12 cellular contexts compared by ENCODE assay signal in the genomic region with DNA sequence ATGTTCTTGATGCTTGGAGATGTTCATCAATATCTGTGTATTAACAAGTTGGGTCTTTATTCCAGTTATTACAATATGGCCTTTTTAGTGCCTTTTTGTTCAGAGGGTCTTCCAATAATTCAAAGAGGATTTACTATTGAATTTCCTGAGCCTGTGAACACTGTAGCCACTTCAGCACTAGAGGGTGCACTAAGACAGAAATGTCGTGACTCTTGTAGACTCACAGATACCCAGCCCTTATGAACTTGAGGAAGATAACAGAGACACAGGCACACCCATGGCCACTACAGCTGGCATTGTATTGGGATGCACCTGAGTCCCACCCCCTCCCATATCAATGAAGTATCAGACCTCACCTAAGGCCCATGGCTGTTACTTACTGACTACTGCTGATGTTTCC. TPM values are rescaled to one million over a fixed set of nuclear protein-coding genes. Genes with fewer than 3 reads are reported as not detected.
DNase-seq lines count a peak whose midpoint lies in the region; ATAC-seq, FAIRE-seq and TF ChIP-seq lines count a peak whose summit lies in the region.
"Had no signal": no experiment of that assay in that cellular context is flagged by ENCODE, and none has a peak within 500 bp of the region (broad histone marks: within the 10 kb centered on the region; RNA-seq: fewer than 3 reads in every experiment).

No MANE protein-coding gene starts in this region.

- no peak overlapping the region for H3K27ac Mint-ChIP-seq in CD8-positive, alpha-beta memory T cell
- no peak overlapping the region for H3K27ac Mint-ChIP-seq in activated naive CD4-positive, alpha-beta T cell treated with anti-CD3 and anti-CD28 coated beads, Interleukin-2, amount 10 ng/mL, durations not matched to agents 7 days and 5 days

- CTCF ChIA-PET in Panc1 (lab: Charles Lee) = no interaction called here
- CTCF ChIA-PET in CD8-positive, alpha-beta memory T cell (lab: Charles Lee) = no interaction called here
- CTCF ChIA-PET in activated naive CD4-positive, alpha-beta T cell treated with anti-CD3 and anti-CD28 coated beads, Interleukin-2, amount 10 ng/mL, durations not matched to agents 7 days and 5 days (lab: Charles Lee) = no interaction called here

- H3K27me3 Mint-ChIP-seq in CD8-positive, alpha-beta memory T cell = peaks cover 0 to 3% of the 10 kb centered on the region in 2 donors
- H3K27me3 Mint-ChIP-seq in activated naive CD4-positive, alpha-beta T cell treated with anti-CD3 and anti-CD28 coated beads, Interleukin-2, amount 10 ng/mL, durations not matched to agents 7 days and 5 days = no peaks in the 10 kb centered on the region

- H3K36me3 Mint-ChIP-seq in CD8-positive, alpha-beta memory T cell = no peaks in the 10 kb centered on the region
- no peaks in the 10 kb centered on the region for H3K36me3 Mint-ChIP-seq in activated naive CD4-positive, alpha-beta T cell treated with anti-CD3 and anti-CD28 coated beads, Interleukin-2, amount 10 ng/mL, durations not matched to agents 7 days and 5 days

- ATAC-seq in Panc1 (peak; percentile 69; the same call in 1 of the 2 replicates), GM21447 (IDR thresholded peaks at IDR 0.05; ENCODE audit: unreplicated experiment) (no peak)

- DNase-seq in COR-L47 (lab: John Stamatoyannopoulos, UW) = peak; percentile 24
- DNase-seq in HuH-7 (ENCODE audit: low spot score) = peak; percentile 5
- peak; percentile 17 for DNase-seq in Panc1 (ENCODE audit: low read depth, low spot score)
- no peak for DNase-seq in keratinocyte (ENCODE audit: low read depth, low spot score)
- DNase-seq in CD8-positive, alpha-beta memory T cell = no peak
- no peak for DNase-seq in NK-92 (lab: John Stamatoyannopoulos, UW; ENCODE audit: unreplicated experiment)
- no peak for DNase-seq in activated naive CD4-positive, alpha-beta T cell treated with anti-CD3 and anti-CD28 coated beads, Interleukin-2, amount 10 ng/mL, durations not matched to agents 7 days and 5 days
- DNase-seq: activated effector memory CD4-positive, alpha-beta T cell treated with Interleukin-2 at 50 U/mL for 16 hours; erythroblast; T-helper 2 cell had no signal

- POLR2A ChIA-PET in Panc1 (lab: Charles Lee) = no interaction called here
- POLR2A ChIA-PET in CD8-positive, alpha-beta memory T cell (lab: Charles Lee) = no interaction called here

- H3K27ac ChIP-seq in Panc1 (ENCODE audit: low read length) (no peak overlapping the region), keratinocyte (ENCODE audit: control insufficient read depth, insufficient read depth, low read length) (no peak overlapping the region)
- no peak overlapping the region for H3K27ac ChIP-seq in CD8-positive, alpha-beta memory T cell (ENCODE audit: low read depth, low read length)

- H3K4me3 ChIP-seq in Panc1 (ENCODE audit: low read depth in 2 of 2, low read length in 2 of 2) (no peak overlapping the region), keratinocyte (ENCODE audit: control insufficient read depth in 2 of 3, extremely low read depth in 1 of 3, insufficient read depth in 2 of 3, low read depth in 1 of 3, low read length in 3 of 3) (no peak overlapping the region)
- no peak overlapping the region for H3K4me3 ChIP-seq in CD8-positive, alpha-beta memory T cell (ENCODE audit: low read length)

- H3K9me3 Mint-ChIP-seq in CD8-positive, alpha-beta memory T cell = peaks cover 0 to 2% (median 0%) of the 10 kb centered on the region in 5 donors
- no peaks in the 10 kb centered on the region for H3K9me3 Mint-ChIP-seq in activated naive CD4-positive, alpha-beta T cell treated with anti-CD3 and anti-CD28 coated beads, Interleukin-2, amount 10 ng/mL, durations not matched to agents 7 days and 5 days

- dilution Hi-C loops in keratinocyte (cut with MboI; ENCODE audit: extremely low pct_ligation_motif_present, low sequenced_read_pairs) = no loop called here

- H3K79me2 ChIP-seq in keratinocyte (ENCODE audit: control insufficient read depth, insufficient read depth, low read length) = no peaks in the 10 kb centered on the region

- H3K27me3 ChIP-seq in Panc1 (ENCODE audit: control insufficient read depth, insufficient read depth, low read length) = no peaks in the 10 kb centered on the region
- H3K27me3 ChIP-seq in keratinocyte (ENCODE audit: control insufficient read depth, extremely low read depth, insufficient read depth, low read length) = no peaks in the 10 kb centered on the region
- H3K27me3 ChIP-seq in CD8-positive, alpha-beta memory T cell (ENCODE audit: insufficient read depth, low read length, poor library complexity, severe bottlenecking) = no peaks in the 10 kb centered on the region

- H3K36me3 ChIP-seq in Panc1 (ENCODE audit: control insufficient read depth, insufficient read depth, low read length) = no peaks in the 10 kb centered on the region
- no peaks in the 10 kb centered on the region for H3K36me3 ChIP-seq in keratinocyte (ENCODE audit: control insufficient read depth in 2 of 2, extremely low read depth in 1 of 2, insufficient read depth in 2 of 2, low read length in 2 of 2)
- H3K36me3 ChIP-seq in CD8-positive, alpha-beta memory T cell (ENCODE audit: insufficient read depth, low read length) = no peaks in the 10 kb centered on the region

- H4K20me1 ChIP-seq in keratinocyte (ENCODE audit: control insufficient read depth, extremely low read depth, insufficient read depth, low read length) = no peaks in the 10 kb centered on the region

- intact Hi-C loops in Panc1 (cut with micrococcal nuclease; ENCODE audit: unreplicated experiment) = loop anchor here (5.0 kb wide), 2 partner anchors 411 to 871 kb away; no protein-coding TSS in a partner anchor

- H2AFZ ChIP-seq in keratinocyte (ENCODE audit: control insufficient read depth, low read length) = no peak overlapping the region

- no peak overlapping the region for H3K4me2 ChIP-seq in keratinocyte (ENCODE audit: control insufficient read depth, extremely low read depth, insufficient read depth, low read depth, low read length)

- no peak for FAIRE-seq in keratinocyte (lab: Jason Lieb, UNC)

- peak; percentile 55; the same call in 1 of the 2 replicates for TF ChIP-seq CTCF in Panc1 (IDR thresholded peaks at IDR 0.05)
- TF ChIP-seq CTCF in keratinocyte (optimal IDR thresholded peaks at IDR 0.05 in 1 of 3, IDR thresholded peaks at IDR 0.05 in 1 of 3, conservative IDR thresholded peaks at IDR 0.05 in 1 of 3; ENCODE audit: extremely low read depth in 1 of 3, insufficient read depth in 2 of 3, low read length in 3 of 3) = peak; percentile 16 to 50 (median 40)

- H3K9me3 ChIP-seq in Panc1 (ENCODE audit: control insufficient read depth, insufficient read depth, low read depth, low read length) = no peaks in the 10 kb centered on the region
- H3K9me3 ChIP-seq in keratinocyte (ENCODE audit: control insufficient read depth, low read depth, low read length) = peaks cover 2% of the 10 kb centered on the region
- no peaks in the 10 kb centered on the region for H3K9me3 ChIP-seq in CD8-positive, alpha-beta memory T cell (ENCODE audit: low read length)

- no peaks in the 10 kb centered on the region for H3K4me1 Mint-ChIP-seq in CD8-positive, alpha-beta memory T cell
- H3K4me1 Mint-ChIP-seq in activated naive CD4-positive, alpha-beta T cell treated with anti-CD3 and anti-CD28 coated beads, Interleukin-2, amount 10 ng/mL, durations not matched to agents 7 days and 5 days = no peaks in the 10 kb centered on the region

- in situ Hi-C loops in Panc1 (cut with HindIII; ENCODE audit: low pct_unique_long_range_greater_than_20kb, low sequenced_read_pairs) = no loop called here

- H3K4me1 ChIP-seq in Panc1 (ENCODE audit: control insufficient read depth, insufficient read depth, low read length) (no peaks in the 10 kb centered on the region), keratinocyte (ENCODE audit: control insufficient read depth, extremely low read depth, insufficient read depth, low read length) (no peaks in the 10 kb centered on the region)
- no peaks in the 10 kb centered on the region for H3K4me1 ChIP-seq in CD8-positive, alpha-beta memory T cell (ENCODE audit: insufficient read depth, low read length)

- H3K9ac ChIP-seq in keratinocyte (ENCODE audit: control insufficient read depth, extremely low read depth, insufficient read depth, low read length) = no peak overlapping the region

- H3K9me1 ChIP-seq in keratinocyte (ENCODE audit: control insufficient read depth, extremely low read depth, insufficient read depth, low read length) = no peaks in the 10 kb centered on the region

- H3K4me3 Mint-ChIP-seq in CD8-positive, alpha-beta memory T cell = no peak overlapping the region
- H3K4me3 Mint-ChIP-seq in activated naive CD4-positive, alpha-beta T cell treated with anti-CD3 and anti-CD28 coated beads, Interleukin-2, amount 10 ng/mL, durations not matched to agents 7 days and 5 days = no peak overlapping the region

- no TSS peak for BruUV-seq in Panc1 (replicated peaks; lab: Mats Ljungman, UMichigan)

RNA-seq across cellular contexts. Expression of gene ACTRT1, which starts 54.4 kb away (rescaled TPM):
- total RNA-seq in Panc1 (2021; ENCODE audit: unreplicated experiment) = not detected
- not detected for polyA plus RNA-seq in Panc1 (2012; ENCODE audit: insufficient read length)
- not detected in 3 replicates for polyA plus RNA-seq in keratinocyte
- not detected for polyA plus RNA-seq in keratinocyte (2011; ENCODE audit: low read depth)
- not detected in 2 replicates for polyA plus RNA-seq in keratinocyte (2011; cell fraction: cytosol; rRNA removed)
- polyA plus RNA-seq in keratinocyte (2011; cell fraction: nucleus; rRNA removed) = not detected in 2 replicates
- not detected in 2 replicates for polyA plus RNA-seq in keratinocyte (2012; ENCODE audit: low replicate concordance)
- not detected in 3 replicates for polyA minus RNA-seq in keratinocyte
- polyA minus RNA-seq in keratinocyte (2011; cell fraction: cytosol; rRNA and poly(A)+ RNA removed) = not detected
- polyA minus RNA-seq in keratinocyte (2011; cell fraction: nucleus; rRNA and poly(A)+ RNA removed) = not detected in 2 replicates
- not detected for total RNA-seq in CD8-positive, alpha-beta memory T cell
- not detected for polyA plus RNA-seq in CD8-positive, alpha-beta memory T cell
- total RNA-seq: Daoy had no signal

Comparison
In these comparisons a context has a peak if more than half of its experiments do, and no peak if none do; other contexts are left out.
1. DNase-seq: peak in COR-L47 (single experiment), HuH-7 (single experiment) and Panc1 (single experiment); none in keratinocyte (single experiment), CD8-positive, alpha-beta memory T cell (0 of 5), NK-92 (single experiment) and activated naive CD4-positive, alpha-beta T cell treated with anti-CD3 and anti-CD28 coated beads, Interleukin-2, amount 10 ng/mL, durations not matched to agents 7 days and 5 days (single experiment).